ENCODE assay signal across 8 cellular contexts in the genomic region with DNA sequence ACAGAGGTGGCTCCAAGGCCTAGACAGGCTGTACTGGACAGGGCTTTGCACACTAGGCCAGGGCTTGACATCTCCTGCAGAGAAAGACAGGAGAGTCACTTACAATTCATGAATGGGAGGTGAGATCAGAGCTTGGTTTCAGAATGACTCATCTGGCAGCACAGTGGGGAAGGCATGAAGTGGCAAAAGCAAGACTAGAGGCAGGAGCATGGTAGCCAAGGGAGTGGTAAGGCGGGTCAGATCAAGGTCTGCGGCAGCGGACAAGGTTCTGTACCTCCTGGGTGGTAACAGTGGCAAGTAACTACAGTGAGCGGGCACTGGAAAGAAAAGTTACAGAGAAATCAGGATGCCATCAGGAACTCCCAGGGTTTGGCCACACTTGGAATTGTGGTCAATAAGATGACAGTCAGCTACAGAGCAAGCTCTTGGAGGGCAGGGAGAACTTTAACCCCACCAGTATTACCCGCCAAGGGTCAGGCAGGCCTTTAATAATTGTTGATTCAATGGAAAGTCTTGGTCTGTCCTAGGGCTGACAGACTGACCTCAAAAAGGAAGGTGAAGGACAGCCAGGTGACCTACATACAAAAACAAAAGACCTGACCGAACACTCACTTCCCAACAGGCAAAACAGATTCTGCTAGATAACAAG. TPM values are rescaled to one million over a fixed set of nuclear protein-coding genes. Genes with fewer than 3 reads are reported as not detected.
DNase-seq lines count a peak whose midpoint lies in the region; ATAC-seq and TF ChIP-seq lines count a peak whose summit lies in the region.

No MANE protein-coding gene starts in this region.

- no peak overlapping the region for H3K4me3 ChIP-seq in GM06990 (replicated peaks; ENCODE audit: low read depth, low read length)
- no peak overlapping the region for H3K4me3 ChIP-seq in mesendoderm (ENCODE audit: low read length)
- no peak overlapping the region for H3K4me3 ChIP-seq in CD8-positive, alpha-beta T cell (ENCODE audit: low read depth, low read length)

- peaks cover 38% of the 10 kb centered on the region for H3K79me1 ChIP-seq in mesendoderm (ENCODE audit: low read length)

- peaks cover 17% of the 10 kb centered on the region for H3K36me3 ChIP-seq in GM06990 (ENCODE audit: control insufficient read depth, insufficient read depth, low read length)
- H3K36me3 ChIP-seq in mesendoderm (ENCODE audit: control insufficient read depth, insufficient read depth, low read length) = peaks cover 13% of the 10 kb centered on the region
- H3K36me3 ChIP-seq in CD8-positive, alpha-beta T cell (ENCODE audit: insufficient read depth, low read length) = peaks cover 28% of the 10 kb centered on the region

- no peak overlapping the region for H3K4me3 Mint-ChIP-seq in CD8-positive, alpha-beta T cell

- H3K27me3 ChIP-seq in GM06990 (replicated peaks; ENCODE audit: control insufficient read depth, insufficient read depth, low read length) (no peaks in the 10 kb centered on the region), mesendoderm (ENCODE audit: insufficient read depth, low read length, poor library complexity) (no peaks in the 10 kb centered on the region)
- no peaks in the 10 kb centered on the region for H3K27me3 ChIP-seq in CD8-positive, alpha-beta T cell (ENCODE audit: insufficient read depth, low read length)

- no peak overlapping the region for H3K4me2 ChIP-seq in mesendoderm (ENCODE audit: low read length)

- ATAC-seq in GM21390 (IDR thresholded peaks at IDR 0.05; ENCODE audit: unreplicated experiment) = peak; percentile 91
- ATAC-seq in CD8-positive, alpha-beta T cell = no peak

- no peak overlapping the region for H3K27ac Mint-ChIP-seq in CD8-positive, alpha-beta T cell

- CTCF ChIA-PET in CD8-positive, alpha-beta T cell (lab: Charles Lee) = interaction anchor here (2.4 kb wide), 1 partner anchor 9 kb away, joined by 10 read pairs; no protein-coding TSS in a partner anchor
- CTCF ChIA-PET in HEK293T (lab: Yijun Ruan, JAX) = no interaction called here

- H3K23ac ChIP-seq in mesendoderm (ENCODE audit: low read length) = no peak overlapping the region

- no peaks in the 10 kb centered on the region for H3K27me3 Mint-ChIP-seq in CD8-positive, alpha-beta T cell (ENCODE audit: low read depth)

- peak; percentile 68 for DNase-seq in GM06990 (ENCODE audit: extremely low read depth, insufficient read length)
- DNase-seq in HT1080 (ENCODE audit: low read depth) = peak; percentile 97
- peak; percentile 41 for DNase-seq in amniotic stem cell (lab: John Stamatoyannopoulos, UW)
- peak; percentile 76 for DNase-seq in mesendoderm
- no peak for DNase-seq in CD8-positive, alpha-beta T cell
- DNase-seq in HEK293T (ENCODE audit: extremely low spot score) = no peak
- DNase-seq in NCI-H1436 treated with DMSO at 0.1 percent for 48 hours (lab: John Stamatoyannopoulos, UW) = no peak

- H3K4me1 ChIP-seq in mesendoderm (ENCODE audit: control insufficient read depth, low read depth, low read length) = peaks cover 13% of the 10 kb centered on the region
- H3K4me1 ChIP-seq in CD8-positive, alpha-beta T cell (ENCODE audit: insufficient read depth, low read length) = peaks cover 13% of the 10 kb centered on the region

- no peak overlapping the region for H3K9ac ChIP-seq in mesendoderm (ENCODE audit: low read length)

- H4K8ac ChIP-seq in mesendoderm (ENCODE audit: low read depth, low read length) = no peak overlapping the region

- H3K36me3 Mint-ChIP-seq in CD8-positive, alpha-beta T cell = peaks cover 63% of the 10 kb centered on the region

- H3K4ac ChIP-seq in mesendoderm (ENCODE audit: low read depth, low read length) = no peak overlapping the region

- no CpG with 5 or more reads among the region's 6 CpGs for WGBS in mesendoderm (ENCODE audit: extremely low coverage, insufficient coverage, low lambda C conversion rate)

- POLR2A ChIA-PET in CD8-positive, alpha-beta T cell (lab: Charles Lee) = no interaction called here
- POLR2A ChIA-PET in HEK293T (lab: Yijun Ruan, JAX) = no interaction called here

- no peak overlapping the region for H4K5ac ChIP-seq in mesendoderm (ENCODE audit: low read length)

- intact Hi-C loops in CD8-positive, alpha-beta T cell (cut with DNase I, micrococcal nuclease) = loop anchor here in 1 of 2 experiments (5.0 kb wide), 1 partner anchor 208 kb away; no protein-coding TSS in a partner anchor

- H3K9me3 ChIP-seq in CD8-positive, alpha-beta T cell (ENCODE audit: low read length) = no peaks in the 10 kb centered on the region

- H3K79me2 ChIP-seq in mesendoderm (ENCODE audit: control insufficient read depth, insufficient read depth, low read length) = peaks cover 36% of the 10 kb centered on the region

- H3K27ac ChIP-seq in mesendoderm (ENCODE audit: low read depth, low read length) = no peak overlapping the region
- no peak overlapping the region for H3K27ac ChIP-seq in CD8-positive, alpha-beta T cell (ENCODE audit: low read depth, low read length)

- no peak overlapping the region for H2BK5ac ChIP-seq in mesendoderm (ENCODE audit: low read length)

- no peak overlapping the region for H2BK120ac ChIP-seq in mesendoderm (ENCODE audit: low read depth, low read length)

- no peaks in the 10 kb centered on the region for H3K9me3 Mint-ChIP-seq in CD8-positive, alpha-beta T cell

- H2BK15ac ChIP-seq in mesendoderm (replicated peaks; ENCODE audit: low read depth) = no peak overlapping the region

- H3K18ac ChIP-seq in mesendoderm (ENCODE audit: low read length) = no peak overlapping the region

- H3K56ac ChIP-seq in mesendoderm (ENCODE audit: low read length) = peak overlapping the region; percentile 7

- H2AK5ac ChIP-seq in mesendoderm (ENCODE audit: low read length) = no peak overlapping the region

- TF ChIP-seq CTCF in GM06990 (IDR thresholded peaks at IDR 0.05; ENCODE audit: insufficient read depth, low read length, poor library complexity, severe bottlenecking) = no peak
- no peak for TF ChIP-seq CTCF in CD8-positive, alpha-beta T cell (IDR thresholded peaks at IDR 0.05)

- peaks cover 33% of the 10 kb centered on the region for H3K4me1 Mint-ChIP-seq in CD8-positive, alpha-beta T cell (ENCODE audit: low read depth)

TF ChIP-seq in HEK293T, 16 proteins besides CTCF, POLR2A, EP300 and RAD21:
- TF ChIP-seq ARNT (IDR thresholded peaks at IDR 0.05) = no peak
- TF ChIP-seq LEF1 (IDR thresholded peaks at IDR 0.05; ENCODE audit: borderline replicate concordance) = no peak
- TF ChIP-seq ZNF384 (IDR thresholded peaks at IDR 0.05) = no peak
- TF ChIP-seq BHLHE40 (IDR thresholded peaks at IDR 0.05; ENCODE audit: borderline replicate concordance) = no peak
- no peak for TF ChIP-seq ELF4 (IDR thresholded peaks at IDR 0.05)
- no peak for TF ChIP-seq FOXA1 (IDR thresholded peaks at IDR 0.05)
- no peak for TF ChIP-seq SP1 (IDR thresholded peaks at IDR 0.05)

RNA-seq across cellular contexts. Expression of a gene that starts 5.7 kb away (rescaled TPM):
- 276 and 350 TPM in 2 replicates for total RNA-seq in HT1080 (2014; rRNA removed; shearing (Covaris generic))
- polyA plus RNA-seq in HT1080 (2015; cell fraction: cytosol; rRNA removed) = 248 and 280 TPM in 2 replicates
- 207 and 225 TPM in 2 replicates for polyA plus RNA-seq in HT1080 (2015; cell fraction: nucleus; rRNA removed)
- polyA plus RNA-seq in mesendoderm (2013, experiment 1 of 2) = 55.6 TPM
- 56.0 TPM for polyA plus RNA-seq in mesendoderm (2013, experiment 2 of 2)
- 10 to 100 TPM; 35.5 to 40.3 TPM for total RNA-seq in CD8-positive, alpha-beta T cell

RNA-seq across cellular contexts. Expression of a gene that starts 31.1 kb away (rescaled TPM):
- total RNA-seq in HT1080 (2014; rRNA removed; shearing (Covaris generic)) = 11.2 and 12.1 TPM in 2 replicates
- polyA plus RNA-seq in HT1080 (2015; cell fraction: cytosol; rRNA removed) = 12.1 and 12.2 TPM in 2 replicates
- 28.9 and 30.5 TPM in 2 replicates for polyA plus RNA-seq in HT1080 (2015; cell fraction: nucleus; rRNA removed)
- polyA plus RNA-seq in mesendoderm (2013, experiment 1 of 2) = 9.9 TPM
- 9.7 TPM for polyA plus RNA-seq in mesendoderm (2013, experiment 2 of 2)
- 10 to 100 TPM; 53.7 to 53.8 TPM for total RNA-seq in CD8-positive, alpha-beta T cell

Comparison
In these comparisons a context has a peak if more than half of its experiments do, and no peak if none do; other contexts are left out.
1. DNase-seq: peak in GM06990 (single experiment), HT1080 (single experiment), amniotic stem cell (single experiment) and mesendoderm (single experiment); none in CD8-positive, alpha-beta T cell (0 of 7), HEK293T (single experiment) and NCI-H1436 treated with DMSO at 0.1 percent for 48 hours (single experiment).